Comparison of ENCODE assay signal across 19 cellular contexts in the genomic region with DNA sequence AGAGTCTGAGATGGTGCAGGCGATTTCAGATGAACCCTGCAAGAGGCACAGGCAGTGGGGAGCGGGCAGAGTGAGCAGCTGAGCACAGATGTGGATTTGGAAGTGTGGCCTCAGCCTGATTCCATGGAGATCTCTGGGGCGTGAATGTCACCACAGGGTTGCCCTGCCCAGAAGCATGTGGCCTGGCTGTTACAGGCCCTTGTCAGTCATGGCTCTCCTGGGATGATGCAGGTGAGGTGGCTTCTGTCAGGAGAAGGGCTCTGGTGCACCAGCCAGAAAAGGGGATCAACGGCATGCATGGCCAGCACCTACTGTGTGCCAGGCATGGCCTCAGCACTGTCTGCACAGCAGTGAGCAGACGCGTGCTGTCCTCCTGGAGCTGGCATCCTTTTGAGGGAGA. TPM values are rescaled to one million over a fixed set of nuclear protein-coding genes. Genes with fewer than 3 reads are reported as not detected.
DNase-seq lines count a peak whose midpoint lies in the region; ATAC-seq and TF ChIP-seq lines count a peak whose summit lies in the region.
"Had no signal": no experiment of that assay in that cellular context is flagged by ENCODE, and none has a peak within 500 bp of the region (broad histone marks: within the 10 kb centered on the region; RNA-seq: fewer than 3 reads in every experiment).

No MANE protein-coding gene starts in this region.

- no peaks in the 10 kb centered on the region for H3K4me1 ChIP-seq in RWPE2 (ENCODE audit: insufficient read depth, poor library complexity, severe bottlenecking)
- peaks cover 10% of the 10 kb centered on the region for H3K4me1 ChIP-seq in lower lobe of right lung
- H3K4me1 ChIP-seq: SJCRH30 had no signal

- DNase-seq in RWPE2 (ENCODE audit: low spot score), result peak; percentile 16
- no peak for DNase-seq in caudate nucleus (lab: John Stamatoyannopoulos, UW)
- peak; percentile 13 for DNase-seq in lower lobe of right lung
- DNase-seq in substantia nigra (lab: John Stamatoyannopoulos, UW), result peak in 1 of 49 donors; percentile 31
- no peak for DNase-seq in NCI-H774 (lab: John Stamatoyannopoulos, UW)
- DNase-seq in activated T-helper 2 cell treated with anti-CD3 and anti-CD28 coated beads, Interferon-gamma antibody, Interleukin-2, Interleukin-4, amounts not matched to agents 10 μg/mL and 5 μg/mL and 100 μg/mL, durations not matched to agents 14 hours and 24 hours and 36 hours (ENCODE audit: low spot score), result no peak
- DNase-seq: DMS79 treated with DMSO at 0.1 percent for 48 hours, NCI-H1417 treated with DMSO at 0.1 percent for 48 hours, NCI-H187 treated with DMSO at 0.1 percent for 48 hours, NCI-H2227 treated with DMSO at 0.1 percent for 48 hours, NCI-H510A treated with DMSO at 0.1 percent for 48 hours, NCI-H82, OCI-M1, SJCRH30 had no signal

- no peak for ATAC-seq in RWPE2 (ENCODE audit: low read depth)
- ATAC-seq in lower lobe of right lung, result no peak
- no peak for ATAC-seq in HG02623 (IDR thresholded peaks at IDR 0.05; ENCODE audit: unreplicated experiment)

- no peaks in the 10 kb centered on the region for H3K36me3 ChIP-seq in RWPE2 (ENCODE audit: low read depth)
- H3K36me3 ChIP-seq in lower lobe of right lung, result peaks cover 15% of the 10 kb centered on the region

- no peaks in the 10 kb centered on the region for H3K36me3 Mint-ChIP-seq in activated T-helper 2 cell treated with anti-CD3 and anti-CD28 coated beads, Interferon-gamma antibody, Interleukin-2, Interleukin-4, amounts not matched to agents 10 μg/mL and 5 μg/mL and 100 μg/mL, durations not matched to agents 14 hours and 24 hours and 36 hours (ENCODE audit: low read depth)

- no peaks in the 10 kb centered on the region for H3K27me3 Mint-ChIP-seq in activated T-helper 2 cell treated with anti-CD3 and anti-CD28 coated beads, Interferon-gamma antibody, Interleukin-2, Interleukin-4, amounts not matched to agents 10 μg/mL and 5 μg/mL and 100 μg/mL, durations not matched to agents 14 hours and 24 hours and 36 hours (ENCODE audit: low read depth)

- no peak for TF ChIP-seq CTCF in RWPE2 (IDR thresholded peaks at IDR 0.05; ENCODE audit: poor library complexity, severe bottlenecking)
- TF ChIP-seq CTCF in lower lobe of right lung (IDR thresholded peaks at IDR 0.05), result no peak

- H3K9me3 Mint-ChIP-seq in activated T-helper 2 cell treated with anti-CD3 and anti-CD28 coated beads, Interferon-gamma antibody, Interleukin-2, Interleukin-4, amounts not matched to agents 10 μg/mL and 5 μg/mL and 100 μg/mL, durations not matched to agents 14 hours and 24 hours and 36 hours, result no peaks in the 10 kb centered on the region

- intact Hi-C loops in lower lobe of right lung (cut with DNase I), result no loop called here
- intact Hi-C loops in activated T-helper 2 cell treated with anti-CD3 and anti-CD28 coated beads, Interferon-gamma antibody, Interleukin-2, Interleukin-4, amounts not matched to agents 10 μg/mL and 5 μg/mL and 100 μg/mL, durations not matched to agents 14 hours and 24 hours and 36 hours (cut with micrococcal nuclease), result no loop called here

- H3K9me3 ChIP-seq in RWPE2 (ENCODE audit: severe bottlenecking) (no peaks in the 10 kb centered on the region), lower lobe of right lung (no peaks in the 10 kb centered on the region)

- no peak overlapping the region for H3K4me3 Mint-ChIP-seq in activated T-helper 2 cell treated with anti-CD3 and anti-CD28 coated beads, Interferon-gamma antibody, Interleukin-2, Interleukin-4, amounts not matched to agents 10 μg/mL and 5 μg/mL and 100 μg/mL, durations not matched to agents 14 hours and 24 hours and 36 hours (ENCODE audit: low read depth)

- no peak overlapping the region for H3K27ac ChIP-seq in RWPE2 (ENCODE audit: poor library complexity, severe bottlenecking)
- peak overlapping the region; percentile 90 for H3K27ac ChIP-seq in caudate nucleus (ENCODE audit: low read depth, low read length)
- H3K27ac ChIP-seq in lower lobe of right lung, result no peak overlapping the region
- peak overlapping the region; percentile 92 for H3K27ac ChIP-seq in substantia nigra (ENCODE audit: low read depth, low read length, poor library complexity, severe bottlenecking)
- H3K27ac ChIP-seq: BLaER1 treated with 17β-estradiol and CSF1 and Interleukin-3, amounts not matched to agents 10 nM and 100 nM; KMS-11; SJCRH30 had no signal

- H3K4me3 ChIP-seq in RWPE2 (ENCODE audit: severe bottlenecking), result no peak overlapping the region
- no peak overlapping the region for H3K4me3 ChIP-seq in lower lobe of right lung
- H3K4me3 ChIP-seq: BLaER1 treated with 17β-estradiol and CSF1 and Interleukin-3, amounts not matched to agents 10 nM and 100 nM; SJCRH30 had no signal

- no peaks in the 10 kb centered on the region for H3K27me3 ChIP-seq in RWPE2 (ENCODE audit: insufficient read depth, poor library complexity, severe bottlenecking)
- H3K27me3 ChIP-seq in lower lobe of right lung (ENCODE audit: low read depth), result no peaks in the 10 kb centered on the region
- H3K27me3 ChIP-seq: BLaER1 treated with 17β-estradiol and CSF1 and Interleukin-3, amounts not matched to agents 10 nM and 100 nM; SJCRH30 had no signal

- no peak overlapping the region for H3K27ac Mint-ChIP-seq in activated T-helper 2 cell treated with anti-CD3 and anti-CD28 coated beads, Interferon-gamma antibody, Interleukin-2, Interleukin-4, amounts not matched to agents 10 μg/mL and 5 μg/mL and 100 μg/mL, durations not matched to agents 14 hours and 24 hours and 36 hours

- H3K4me1 Mint-ChIP-seq in activated T-helper 2 cell treated with anti-CD3 and anti-CD28 coated beads, Interferon-gamma antibody, Interleukin-2, Interleukin-4, amounts not matched to agents 10 μg/mL and 5 μg/mL and 100 μg/mL, durations not matched to agents 14 hours and 24 hours and 36 hours (ENCODE audit: low read depth), result no peaks in the 10 kb centered on the region

RNA-seq across cellular contexts. Expression of a gene that starts 11.9 kb away (rescaled TPM):
- total RNA-seq in lower lobe of right lung, result 18.2 TPM
- 1.7 and 2.6 TPM in 2 replicates for total RNA-seq in activated T-helper 2 cell treated with anti-CD3 and anti-CD28 coated beads, Interferon-gamma antibody, Interleukin-2, Interleukin-4, amounts not matched to agents 10 μg/mL and 5 μg/mL and 100 μg/mL, durations not matched to agents 14 hours and 24 hours and 36 hours

RNA-seq across cellular contexts. Expression of a gene that starts 56.9 kb away (rescaled TPM):
- 40.8 TPM for total RNA-seq in lower lobe of right lung
- total RNA-seq in activated T-helper 2 cell treated with anti-CD3 and anti-CD28 coated beads, Interferon-gamma antibody, Interleukin-2, Interleukin-4, amounts not matched to agents 10 μg/mL and 5 μg/mL and 100 μg/mL, durations not matched to agents 14 hours and 24 hours and 36 hours, result not detected in 2 replicates
- total RNA-seq: H4, MCF 10A, SJCRH30 had no signal

Comparison
In these comparisons a context has a peak if more than half of its experiments do, and no peak if none do; other contexts are left out.
1. DNase-seq: peak in RWPE2 (single experiment) and lower lobe of right lung (single experiment); none in caudate nucleus (0 of 61), NCI-H774 (single experiment) and activated T-helper 2 cell treated with anti-CD3 and anti-CD28 coated beads, Interferon-gamma antibody, Interleukin-2, Interleukin-4, amounts not matched to agents 10 μg/mL and 5 μg/mL and 100 μg/mL, durations not matched to agents 14 hours and 24 hours and 36 hours (single experiment).
2. H3K27ac ChIP-seq: peak in caudate nucleus (single experiment) and substantia nigra (single experiment); none in RWPE2 (single experiment) and lower lobe of right lung (single experiment).
3. RNA of a gene that starts 56.9 kb away (total RNA-seq): 40.8 TPM in lower lobe of right lung (single experiment); not detected in activated T-helper 2 cell treated with anti-CD3 and anti-CD28 coated beads, Interferon-gamma antibody, Interleukin-2, Interleukin-4, amounts not matched to agents 10 μg/mL and 5 μg/mL and 100 μg/mL, durations not matched to agents 14 hours and 24 hours and 36 hours; every median in the first group is over 10 times any median in the second.